9 cellular contexts compared by ENCODE assay signal in genomic region chr14:24441904-24442239, GRCh38. TPM values are rescaled to one million over a fixed set of nuclear protein-coding genes. Genes with fewer than 3 reads are reported as not detected.
A peak's percentile ranks its signal among the peaks of the same experiment; 100 is the strongest.
DNase-seq lines count a peak whose midpoint lies in the region; ATAC-seq, FAIRE-seq and TF ChIP-seq lines count a peak whose summit lies in the region.
"Had no signal": no experiment of that assay in that cellular context is flagged by ENCODE, and none has a peak within 500 bp of the region (broad histone marks: within the 10 kb centered on the region; RNA-seq: fewer than 3 reads in every experiment).

No MANE protein-coding gene starts in this region.

- TF ChIP-seq CTCF in neural crest cell (conservative IDR thresholded peaks at IDR 0.05) (no peak), GM10248 (IDR thresholded peaks at IDR 0.05; ENCODE audit: control extremely low read depth, extremely low read depth, low read depth, missing control alignments) (no peak)

- no peaks in the 10 kb centered on the region for H3K9me3 Mint-ChIP-seq in activated CD4-positive, alpha-beta T cell treated with anti-CD3 and anti-CD28 coated beads for 36 hours (ENCODE audit: low read depth)
- H3K9me3 Mint-ChIP-seq in effector memory CD8-positive, alpha-beta T cell = no peaks in the 10 kb centered on the region
- no peaks in the 10 kb centered on the region for H3K9me3 Mint-ChIP-seq in neural crest cell

- H3K27me3 Mint-ChIP-seq in activated CD4-positive, alpha-beta T cell treated with anti-CD3 and anti-CD28 coated beads for 36 hours = no peaks in the 10 kb centered on the region
- no peaks in the 10 kb centered on the region for H3K27me3 Mint-ChIP-seq in effector memory CD8-positive, alpha-beta T cell
- peaks cover 4% of the 10 kb centered on the region for H3K27me3 Mint-ChIP-seq in neural crest cell (ENCODE audit: low read depth)

- peaks cover 56% of the 10 kb centered on the region for H3K36me3 Mint-ChIP-seq in activated CD4-positive, alpha-beta T cell treated with anti-CD3 and anti-CD28 coated beads for 36 hours (ENCODE audit: low read depth)
- H3K36me3 Mint-ChIP-seq in effector memory CD8-positive, alpha-beta T cell (ENCODE audit: insufficient read depth) = peaks cover 44% of the 10 kb centered on the region
- peaks cover 4% of the 10 kb centered on the region for H3K36me3 Mint-ChIP-seq in neural crest cell (ENCODE audit: low read depth)

- FAIRE-seq in RCC 7860 (lab: Jason Lieb, UNC) = no peak
- FAIRE-seq: colon had no signal

- intact Hi-C loops in activated CD4-positive, alpha-beta T cell treated with anti-CD3 and anti-CD28 coated beads for 36 hours (cut with DNase I, micrococcal nuclease) = loop anchor here (1.0 to 5.0 kb wide), 18 partner anchors 11 to 1140 kb away; partner anchors contain the start of genes DCAF11 (in 2 of the 2), GMPR2 (in 2 of the 2), NEDD8 (in 2 of the 2) and NRL (in 2 of the 2)

- H3K4me1 Mint-ChIP-seq in activated CD4-positive, alpha-beta T cell treated with anti-CD3 and anti-CD28 coated beads for 36 hours = peaks cover 47% of the 10 kb centered on the region
- peaks cover 34% of the 10 kb centered on the region in 2 donors for H3K4me1 Mint-ChIP-seq in effector memory CD8-positive, alpha-beta T cell (ENCODE audit: low read depth in 2 of 2)
- H3K4me1 Mint-ChIP-seq in neural crest cell = peaks cover 30% of the 10 kb centered on the region

- H3K27ac Mint-ChIP-seq in activated CD4-positive, alpha-beta T cell treated with anti-CD3 and anti-CD28 coated beads for 36 hours = peak overlapping the region; percentile 99
- peak overlapping the region; percentile 94 to 97 for H3K27ac Mint-ChIP-seq in effector memory CD8-positive, alpha-beta T cell
- peak overlapping the region; percentile 99 for H3K27ac Mint-ChIP-seq in neural crest cell (ENCODE audit: unreplicated experiment)

- no peak for DNase-seq in activated CD4-positive, alpha-beta T cell treated with anti-CD3 and anti-CD28 coated beads for 36 hours
- DNase-seq in activated CD4-positive, alpha-beta T cell treated with anti-CD3 and anti-CD28 coated beads, Interleukin-2, amount 50 U/mL, for 1 hour = no peak
- peak; percentile 50 for DNase-seq in NCI-H82 treated with DMSO at 0.1 percent for 48 hours (lab: John Stamatoyannopoulos, UW; ENCODE audit: unreplicated experiment)
- DNase-seq in effector memory CD8-positive, alpha-beta T cell = no peak
- DNase-seq in neural crest cell (ENCODE audit: low read depth, low spot score) = no peak
- DNase-seq in GM10248 (ENCODE audit: extremely low spot score) = no peak
- DNase-seq in RCC 7860 (ENCODE audit: low spot score) = no peak

- CTCF ChIA-PET in activated CD4-positive, alpha-beta T cell treated with anti-CD3 and anti-CD28 coated beads for 36 hours (lab: Charles Lee) = interaction anchor here (0.5 to 5.3 kb wide), 13 partner anchors 9 to 215 kb away, joined by 3 to 66 read pairs (median 4); partner anchors contain the start of genes CBLN3, KHNYN and RIPK3
- CTCF ChIA-PET in GM10248 (lab: Yijun Ruan, JAX) = interaction anchor here (0.9 to 4.9 kb wide), 5 partner anchors 10 to 133 kb away, joined by 3 to 69 read pairs (median 9); partner anchors contain the start of genes ADCY4 and CIDEB

- no peak for ATAC-seq in activated CD4-positive, alpha-beta T cell treated with anti-CD3 and anti-CD28 coated beads for 36 hours
- no peak for ATAC-seq in effector memory CD8-positive, alpha-beta T cell (replicated peaks)
- ATAC-seq in GM19455 (IDR thresholded peaks at IDR 0.05; ENCODE audit: unreplicated experiment) = no peak

- POLR2A ChIA-PET in activated CD4-positive, alpha-beta T cell treated with anti-CD3 and anti-CD28 coated beads for 36 hours (lab: Charles Lee) = interaction anchor here (0.7 to 5.4 kb wide), 2 partner anchors 11 to 18 kb away, joined by 3 to 50 read pairs; partner anchors contain the start of genes CBLN3 and KHNYN
- POLR2A ChIA-PET in GM10248 (lab: Yijun Ruan, JAX) = interaction anchor here (1.2 to 2.5 kb wide), 3 partner anchors 10 to 133 kb away, joined by 3 to 12 read pairs (median 8); partner anchors contain the start of genes CBLN3 and KHNYN

- H3K4me3 Mint-ChIP-seq in activated CD4-positive, alpha-beta T cell treated with anti-CD3 and anti-CD28 coated beads for 36 hours = peak overlapping the region; percentile 97
- H3K4me3 Mint-ChIP-seq in effector memory CD8-positive, alpha-beta T cell = peak overlapping the region; percentile 92
- peak overlapping the region; percentile 98 for H3K4me3 Mint-ChIP-seq in neural crest cell

RNA-seq across cellular contexts. Expression of gene SDR39U1, which starts 0.7 kb away (rescaled TPM):
- total RNA-seq in activated CD4-positive, alpha-beta T cell treated with anti-CD3 and anti-CD28 coated beads for 36 hours = 10 to 100 TPM; 40.9 to 47.8 TPM
- total RNA-seq in neural crest cell = 64.6 and 76.7 TPM in 2 replicates

RNA-seq across cellular contexts. Expression of gene KHNYN, which starts 12.1 kb away (rescaled TPM):
- 10 to 100 TPM; 50.6 to 58.1 TPM for total RNA-seq in activated CD4-positive, alpha-beta T cell treated with anti-CD3 and anti-CD28 coated beads for 36 hours
- 49.3 and 52.3 TPM in 2 replicates for total RNA-seq in neural crest cell

RNA-seq across cellular contexts. Expression of gene CBLN3, which starts 12.4 kb away (rescaled TPM):
- total RNA-seq in activated CD4-positive, alpha-beta T cell treated with anti-CD3 and anti-CD28 coated beads for 36 hours = 10 to 100 TPM; 11.6 to 12.2 TPM
- total RNA-seq in neural crest cell = 0.86 and 1.0 TPM in 2 replicates

RNA-seq across cellular contexts. Expression of gene NYNRIN, which starts 43.1 kb away (rescaled TPM):
- total RNA-seq in activated CD4-positive, alpha-beta T cell treated with anti-CD3 and anti-CD28 coated beads for 36 hours = under 1 TPM; 0.07 to 0.16 TPM
- total RNA-seq in neural crest cell = 10.3 and 10.4 TPM in 2 replicates
